ENCODE assay signal across 14 cellular contexts in genomic region chr15:43209059-43209824, GRCh38.
A peak's percentile ranks its signal among the peaks of the same experiment; 100 is the strongest.
DNase-seq lines count a peak whose midpoint lies in the region; ATAC-seq and TF ChIP-seq lines count a peak whose summit lies in the region.
"Had no signal": no experiment of that assay in that cellular context is flagged by ENCODE, and none has a peak within 500 bp of the region (broad histone marks: within the 10 kb centered on the region; RNA-seq: fewer than 3 reads in every experiment).

No MANE protein-coding gene starts in this region.

- H3K27me3 ChIP-seq in brain microvascular endothelial cell (replicated peaks) = peaks cover 13% of the 10 kb centered on the region

- TF ChIP-seq CTCF in brain microvascular endothelial cell (IDR thresholded peaks at IDR 0.05; ENCODE audit: low read depth, low read length, missing control alignments) = peak; percentile 42

- ATAC-seq in activated CD4-positive, CD25-positive, alpha-beta regulatory T cell treated with anti-CD3 and anti-CD28 coated beads, Interleukin-2, amount 50 U/mL, for 24 hours = no peak

- peak; percentile 39 for DNase-seq in EH (ENCODE audit: low read depth)
- DNase-seq in HPDE6-E6E7 (ENCODE audit: extremely low spot score) = peak; percentile 41
- no peak for DNase-seq in brain microvascular endothelial cell
- peak; percentile 59 for DNase-seq in left kidney (ENCODE audit: low read depth, low spot score)
- DNase-seq in activated CD4-positive, alpha-beta T cell treated with anti-CD3 and anti-CD28 coated beads, Interleukin-2, amount 50 U/mL, for 4 hours = no peak
- DNase-seq in stimulated activated CD4-positive, alpha-beta T cell treated with anti-CD3 and anti-CD28 coated beads, Interleukin-4, amount 100 ng/mL, for 24 hours = no peak
- DNase-seq in KG1 (lab: John Stamatoyannopoulos, UW) = no peak
- DNase-seq: activated gamma-delta T cell treated with Interleukin-2 at 50 U/mL for 16 hours; DMS79; dorsolateral prefrontal cortex; naive B cell; NCI-H1048; stimulated activated CD4-positive, alpha-beta T cell treated with anti-CD3 and anti-CD28 coated beads, Interleukin-12 subunit alpha, Interleukin-12 subunit beta, amount 100 ng/mL, for 4 hours had no signal

- no peaks in the 10 kb centered on the region for H3K36me3 ChIP-seq in brain microvascular endothelial cell (replicated peaks)

- H3K27ac ChIP-seq in brain microvascular endothelial cell = no peak overlapping the region
- H3K27ac ChIP-seq: dorsolateral prefrontal cortex had no signal

- in situ Hi-C loops in brain microvascular endothelial cell (cut with HindIII; ENCODE audit: low pct_ligation_motif_present, low sequenced_read_pairs) = no loop called here

- H3K4me3 ChIP-seq in brain microvascular endothelial cell (ENCODE audit: low read depth, low read length) = no peak overlapping the region
- H3K4me3 ChIP-seq: dorsolateral prefrontal cortex had no signal

Comparison
In these comparisons a context has a peak if more than half of its experiments do, and no peak if none do; other contexts are left out.
1. DNase-seq: peak in EH (single experiment), HPDE6-E6E7 (single experiment) and left kidney (single experiment); none in brain microvascular endothelial cell (single experiment), activated CD4-positive, alpha-beta T cell treated with anti-CD3 and anti-CD28 coated beads, Interleukin-2, amount 50 U/mL, for 4 hours (0 of 2), stimulated activated CD4-positive, alpha-beta T cell treated with anti-CD3 and anti-CD28 coated beads, Interleukin-4, amount 100 ng/mL, for 24 hours (single experiment) and KG1 (single experiment).